In the genomic region with DNA sequence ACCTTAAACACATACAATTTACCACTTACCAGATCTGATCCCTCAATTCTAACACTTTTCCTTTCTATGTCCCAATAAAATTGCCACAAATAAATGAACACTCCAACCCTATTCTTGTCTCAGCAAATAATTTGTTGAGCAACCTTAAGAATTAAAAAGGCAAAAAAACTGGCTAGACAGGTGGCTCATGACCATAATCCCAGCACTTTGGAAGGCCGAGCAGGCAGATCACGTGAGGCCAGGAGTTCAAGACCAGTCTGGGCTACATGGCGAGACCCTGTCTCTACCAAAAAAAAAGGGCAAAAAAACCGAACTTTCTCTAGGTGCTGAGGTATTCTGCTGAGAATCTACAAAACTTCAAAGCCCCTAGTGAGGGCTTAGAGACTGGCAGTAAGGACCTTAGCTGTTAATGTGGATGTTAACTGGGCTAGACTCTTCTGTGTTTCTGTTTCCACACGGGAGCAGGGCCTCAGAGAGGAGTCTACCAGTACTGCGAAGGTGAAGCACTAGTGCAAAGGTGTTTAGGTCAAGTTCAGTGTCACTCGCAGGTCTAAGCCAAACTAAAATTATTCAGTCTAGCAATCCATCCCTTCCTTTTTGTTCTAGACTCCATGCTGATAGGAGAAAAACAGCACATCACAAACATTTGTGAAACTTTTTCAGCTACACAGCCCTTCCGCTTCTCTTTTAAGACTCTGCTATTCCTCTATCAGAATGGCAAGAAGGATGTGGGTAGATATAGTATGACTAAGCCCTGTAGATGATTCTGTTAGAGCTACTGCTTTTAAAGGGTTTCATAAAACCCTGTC, we compare ENCODE assay signal across 9 cellular contexts. TPM values are rescaled to one million over a fixed set of nuclear protein-coding genes. Genes with fewer than 3 reads are reported as not detected.
DNase-seq lines count a peak whose midpoint lies in the region; ATAC-seq, FAIRE-seq and TF ChIP-seq lines count a peak whose summit lies in the region.
"Had no signal": no experiment of that assay in that cellular context is flagged by ENCODE, and none has a peak within 500 bp of the region (broad histone marks: within the 10 kb centered on the region; RNA-seq: fewer than 3 reads in every experiment).

No MANE protein-coding gene starts in this region.

- H3K9me2 ChIP-seq in OCI-LY7 (ENCODE audit: insufficient read depth, low read length): no peaks in the 10 kb centered on the region

- POLR2A ChIA-PET in OCI-LY7 (lab: Charles Lee): interaction anchor here (0.5 to 1.1 kb wide), 3 partner anchors 8 to 46 kb away, joined by 3 to 4 read pairs (median 3); no protein-coding TSS in a partner anchor

- peak; percentile 67 for DNase-seq in GM10266 (ENCODE audit: extremely low spot score)
- DNase-seq in OCI-LY7 (ENCODE audit: low spot score): no peak
- DNase-seq in foreskin keratinocyte: no peak
- no peak for DNase-seq in pancreas
- no peak for DNase-seq in HuH-7.5 (ENCODE audit: low spot score)
- no peak for DNase-seq in cerebellar nuclear complex (lab: John Stamatoyannopoulos, UW)

- H3K4me3 ChIP-seq in OCI-LY7 (ENCODE audit: low read depth, low read length, poor library complexity, severe bottlenecking) (peak overlapping the region; percentile 17), iPS-20b (ENCODE audit: low read length) (no peak overlapping the region), pancreas (no peak overlapping the region)

- no peaks in the 10 kb centered on the region for H3K27me3 ChIP-seq in iPS-20b (ENCODE audit: insufficient read depth, low read length)
- H3K27me3 ChIP-seq in foreskin keratinocyte: no peaks in the 10 kb centered on the region
- H3K27me3 ChIP-seq in pancreas: no peaks in the 10 kb centered on the region

- no peak overlapping the region for H2AFZ ChIP-seq in OCI-LY7 (ENCODE audit: low read length)

- 45 to 47% methylated on average over 8 of the region's 8 CpGs for WGBS in pancreas, 2 donors

- peaks cover 22% of the 10 kb centered on the region for H4K20me1 ChIP-seq in OCI-LY7 (ENCODE audit: insufficient read depth, low read length)

- peak; percentile 71 for ATAC-seq in GM21723 (IDR thresholded peaks at IDR 0.05; ENCODE audit: unreplicated experiment)
- ATAC-seq in foreskin keratinocyte: no peak
- no peak for ATAC-seq in pancreas

- H3K27ac ChIP-seq in OCI-LY7 (ENCODE audit: low read depth, low read length, poor library complexity, severe bottlenecking): no peak overlapping the region
- H3K27ac ChIP-seq in iPS-20b (ENCODE audit: low read length): no peak overlapping the region
- no peak overlapping the region for H3K27ac ChIP-seq in foreskin keratinocyte
- H3K27ac ChIP-seq in pancreas: no peak overlapping the region

- H3K9ac ChIP-seq in iPS-20b (ENCODE audit: low read depth, low read length): 0 out of 2 replicates have a peak overlapping the region, but pooled peaks have one; percentile 21

- CTCF ChIA-PET in OCI-LY7 (lab: Charles Lee; ENCODE audit: unreplicated experiment): no interaction called here

- no peak for FAIRE-seq in pancreas (lab: Jason Lieb, UNC)

- TF ChIP-seq CTCF in GM10266 (IDR thresholded peaks at IDR 0.05; ENCODE audit: control insufficient read depth, insufficient read depth, low read depth, missing control alignments) (no peak), OCI-LY7 (conservative IDR thresholded peaks at IDR 0.05; ENCODE audit: low read length) (no peak), foreskin keratinocyte (conservative IDR thresholded peaks at IDR 0.05) (no peak), pancreas (IDR thresholded peaks at IDR 0.05) (no peak)

- H3K4me1 ChIP-seq in OCI-LY7 (ENCODE audit: insufficient read depth, low read length, poor library complexity, severe bottlenecking) (peaks cover 44% of the 10 kb centered on the region), iPS-20b (ENCODE audit: insufficient read depth, low read length) (no peaks in the 10 kb centered on the region), foreskin keratinocyte (peaks cover 6% of the 10 kb centered on the region), pancreas (peaks cover 14 to 19% (median 17%) of the 10 kb centered on the region in 3 donors)

- no peaks in the 10 kb centered on the region for H3K9me3 ChIP-seq in OCI-LY7 (ENCODE audit: low read length)
- no peaks in the 10 kb centered on the region for H3K9me3 ChIP-seq in iPS-20b (ENCODE audit: insufficient read depth, low read depth, low read length)
- no peaks in the 10 kb centered on the region for H3K9me3 ChIP-seq in pancreas
- H3K9me3 ChIP-seq: thoracic aorta had no signal

- H3K4me2 ChIP-seq in OCI-LY7 (ENCODE audit: low read length): peak overlapping the region; percentile 94

- peaks cover 69% of the 10 kb centered on the region for H3K79me2 ChIP-seq in OCI-LY7 (ENCODE audit: insufficient read depth, low read depth, low read length)

- intact Hi-C loops in OCI-LY7 (cut with micrococcal nuclease; ENCODE audit: unreplicated experiment): loop anchor here (5.0 kb wide), 1 partner anchor 45 kb away; a partner anchor contains a TSS
- intact Hi-C loops in pancreas (cut with DNase I): no loop called here

- no TSS peak for BruUV-seq in OCI-LY7 (replicated peaks; lab: Mats Ljungman, UMichigan)

- H3K36me3 ChIP-seq in OCI-LY7 (ENCODE audit: insufficient read depth, low read length) (peaks cover 31% of the 10 kb centered on the region), iPS-20b (ENCODE audit: insufficient read depth, low read depth, low read length) (peaks cover 23% of the 10 kb centered on the region; the same call in 1 of the 2 replicates), pancreas (no peaks in the 10 kb centered on the region)
- H3K36me3 ChIP-seq: thoracic aorta had no signal

RNA-seq across cellular contexts. Expression of a gene that starts 2.6 kb away (rescaled TPM):
- 15.7 and 18.1 TPM in 2 replicates for total RNA-seq in OCI-LY7 (2014; rRNA removed; shearing (Covaris generic))
- total RNA-seq in OCI-LY7 (2022) (15.7 and 15.8 TPM in 2 replicates), foreskin keratinocyte (17.6 and 19.1 TPM in 2 replicates), pancreas (1 to 10 TPM; 2.7 to 7.6 (median 4.0) TPM)
- polyA plus RNA-seq in foreskin keratinocyte (9.8 and 10.4 TPM in 2 replicates), pancreas (1 to 10 TPM; 2.9 to 6.6 TPM)

RNA-seq across cellular contexts. Expression of a gene that starts 2.6 kb away (rescaled TPM):
- 3.2 and 4.1 TPM in 2 replicates for total RNA-seq in OCI-LY7 (2014; rRNA removed; shearing (Covaris generic))
- total RNA-seq in OCI-LY7 (2022) (5.2 and 5.3 TPM in 2 replicates), foreskin keratinocyte (4.5 TPM in 2 replicates), pancreas (1 to 10 TPM; 2.3 to 4.2 (median 3.5) TPM)
- polyA plus RNA-seq in foreskin keratinocyte (3.3 TPM in 2 replicates), pancreas (1 to 10 TPM; 3.7 to 4.0 TPM)

RNA-seq across cellular contexts. Expression of a gene that starts 16.3 kb away (rescaled TPM):
- total RNA-seq in OCI-LY7 (2014; rRNA removed; shearing (Covaris generic)): 4.5 and 4.7 TPM in 2 replicates
- total RNA-seq in OCI-LY7 (2022) (4.2 and 5.0 TPM in 2 replicates), foreskin keratinocyte (3.1 and 3.3 TPM in 2 replicates), pancreas (10 to 100 TPM; 17.5 to 18.9 (median 18.3) TPM)
- polyA plus RNA-seq in foreskin keratinocyte (1.8 and 2.4 TPM in 2 replicates), pancreas (10 to 100 TPM; 20.3 to 30.5 TPM)

RNA-seq across cellular contexts. Expression of a gene that starts 47.5 kb away (rescaled TPM):
- 35.5 and 37.7 TPM in 2 replicates for total RNA-seq in OCI-LY7 (2014; rRNA removed; shearing (Covaris generic))
- total RNA-seq in OCI-LY7 (2022) (52.0 and 55.0 TPM in 2 replicates), foreskin keratinocyte (42.3 and 47.4 TPM in 2 replicates), pancreas (10 to 100 TPM; 42.0 to 52.8 (median 48.1) TPM)
- polyA plus RNA-seq in foreskin keratinocyte (64.4 and 69.6 TPM in 2 replicates), pancreas (10 to 100 TPM; 46.1 to 50.0 TPM)

RNA-seq across cellular contexts. Expression of a gene that starts 52.3 kb away (rescaled TPM):
- total RNA-seq in OCI-LY7 (2014; rRNA removed; shearing (Covaris generic)): 58.0 and 66.4 TPM in 2 replicates
- total RNA-seq in OCI-LY7 (2022) (54.4 and 62.4 TPM in 2 replicates), foreskin keratinocyte (47.2 and 58.0 TPM in 2 replicates), pancreas (10 to 100 TPM; 14.2 to 29.9 (median 23.1) TPM)
- polyA plus RNA-seq in foreskin keratinocyte (82.1 and 97.0 TPM in 2 replicates), pancreas (100 to 1,000 TPM in 1 of 2 donors, 10 to 100 TPM in 1; 90.4 to 111 TPM)
